Comparison of ENCODE assay signal across 1 cellular context in genomic region chr22:39630721-39631120, GRCh38.
TF ChIP-seq lines count a peak whose summit lies in the region.

No MANE protein-coding gene starts in this region.

TF ChIP-seq in GM23338, 12 proteins besides CTCF, POLR2A, EP300 and RAD21 (continued from another document):
- TF ChIP-seq, protein P1, sequence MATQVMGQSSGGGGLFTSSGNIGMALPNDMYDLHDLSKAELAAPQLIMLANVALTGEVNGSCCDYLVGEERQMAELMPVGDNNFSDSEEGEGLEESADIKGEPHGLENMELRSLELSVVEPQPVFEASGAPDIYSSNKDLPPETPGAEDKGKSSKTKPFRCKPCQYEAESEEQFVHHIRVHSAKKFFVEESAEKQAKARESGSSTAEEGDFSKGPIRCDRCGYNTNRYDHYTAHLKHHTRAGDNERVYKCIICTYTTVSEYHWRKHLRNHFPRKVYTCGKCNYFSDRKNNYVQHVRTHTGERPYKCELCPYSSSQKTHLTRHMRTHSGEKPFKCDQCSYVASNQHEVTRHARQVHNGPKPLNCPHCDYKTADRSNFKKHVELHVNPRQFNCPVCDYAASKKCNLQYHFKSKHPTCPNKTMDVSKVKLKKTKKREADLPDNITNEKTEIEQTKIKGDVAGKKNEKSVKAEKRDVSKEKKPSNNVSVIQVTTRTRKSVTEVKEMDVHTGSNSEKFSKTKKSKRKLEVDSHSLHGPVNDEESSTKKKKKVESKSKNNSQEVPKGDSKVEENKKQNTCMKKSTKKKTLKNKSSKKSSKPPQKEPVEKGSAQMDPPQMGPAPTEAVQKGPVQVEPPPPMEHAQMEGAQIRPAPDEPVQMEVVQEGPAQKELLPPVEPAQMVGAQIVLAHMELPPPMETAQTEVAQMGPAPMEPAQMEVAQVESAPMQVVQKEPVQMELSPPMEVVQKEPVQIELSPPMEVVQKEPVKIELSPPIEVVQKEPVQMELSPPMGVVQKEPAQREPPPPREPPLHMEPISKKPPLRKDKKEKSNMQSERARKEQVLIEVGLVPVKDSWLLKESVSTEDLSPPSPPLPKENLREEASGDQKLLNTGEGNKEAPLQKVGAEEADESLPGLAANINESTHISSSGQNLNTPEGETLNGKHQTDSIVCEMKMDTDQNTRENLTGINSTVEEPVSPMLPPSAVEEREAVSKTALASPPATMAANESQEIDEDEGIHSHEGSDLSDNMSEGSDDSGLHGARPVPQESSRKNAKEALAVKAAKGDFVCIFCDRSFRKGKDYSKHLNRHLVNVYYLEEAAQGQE (IDR thresholded peaks at IDR 0.05; ENCODE audit: unreplicated experiment): no peak
- TF ChIP-seq ETS1 (IDR thresholded peaks at IDR 0.05) (no peak), STAT1 (IDR thresholded peaks at IDR 0.05; ENCODE audit: unreplicated experiment) (no peak), ZNF331 (CRISPR knock-in tag; IDR thresholded peaks at IDR 0.05; ENCODE audit: low read depth) (no peak), ZNF114 (CRISPR knock-in tag; IDR thresholded peaks at IDR 0.05) (no peak), EZH2 (IDR thresholded peaks at IDR 0.05; ENCODE audit: low read depth, unreplicated experiment) (no peak), CREB1 (CRISPR knock-in tag; IDR thresholded peaks at IDR 0.05; ENCODE audit: low read depth) (no peak), EZH2phosphoT487 (IDR thresholded peaks at IDR 0.05; ENCODE audit: unreplicated experiment) (no peak), JUNB (IDR thresholded peaks at IDR 0.05; ENCODE audit: unreplicated experiment) (no peak)
